In the genomic region with DNA sequence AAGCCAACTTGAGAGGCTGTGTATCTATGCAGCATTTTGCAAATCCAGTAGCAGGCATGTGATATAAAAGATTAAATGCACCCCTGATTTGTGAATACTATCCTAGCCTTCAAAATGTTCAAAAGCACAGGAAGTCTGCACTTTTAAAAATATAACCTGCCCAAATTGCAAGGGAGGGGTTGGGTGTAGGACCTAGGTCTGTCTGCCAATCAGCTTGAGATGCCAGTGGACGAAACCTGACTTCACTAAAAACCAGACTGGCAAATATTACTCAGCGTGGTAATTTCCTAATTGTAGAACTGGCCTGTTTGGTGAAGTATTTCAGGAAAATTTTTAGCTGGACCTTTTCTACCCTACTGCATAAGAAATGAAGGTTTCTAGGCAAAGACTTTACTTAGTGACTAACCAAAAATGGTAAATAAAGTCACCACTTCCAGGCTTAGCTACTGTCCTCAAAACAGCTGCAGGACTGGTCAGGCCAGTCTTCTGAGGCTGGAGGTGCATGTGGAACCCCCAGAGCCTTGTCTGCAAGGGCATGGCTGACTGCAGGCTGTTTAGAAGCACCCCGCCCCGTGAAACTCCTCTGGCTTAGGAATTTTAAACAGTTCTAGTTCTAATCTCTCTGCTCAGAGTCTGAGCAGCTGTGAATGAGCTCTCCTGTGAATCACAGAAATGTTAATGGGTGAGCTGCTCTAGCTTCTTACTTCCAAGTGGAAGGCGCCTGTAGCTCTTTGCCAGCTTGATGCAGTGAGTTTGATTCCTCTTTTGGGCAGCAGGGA, we compare ENCODE assay signal across 11 cellular contexts.
A peak's percentile ranks its signal among the peaks of the same experiment; 100 is the strongest.
DNase-seq lines count a peak whose midpoint lies in the region; ATAC-seq and TF ChIP-seq lines count a peak whose summit lies in the region.
"Had no signal": no experiment of that assay in that cellular context is flagged by ENCODE, and none has a peak within 500 bp of the region (broad histone marks: within the 10 kb centered on the region; RNA-seq: fewer than 3 reads in every experiment).

No MANE protein-coding gene starts in this region.

- no peak overlapping the region for H3K4me3 Mint-ChIP-seq in activated T-cell treated with anti-CD3 and anti-CD28 coated beads, Interleukin-2, amount 50 U/mL, for 24 hours
- H3K4me3 Mint-ChIP-seq in stimulated activated naive CD8-positive, alpha-beta T cell treated with anti-CD3 and anti-CD28 coated beads, Interleukin-15, amount 100 ng/mL, for 72 hours: peak overlapping the region in 1 of 2 donors; percentile 9

- H3K9me2 ChIP-seq in PC-3 (replicated peaks; ENCODE audit: low read length): no peaks in the 10 kb centered on the region

- BruUV-seq in PC-3 (replicated peaks; lab: Mats Ljungman, UMichigan): no TSS peak

- H3K27ac ChIP-seq in PC-3 (ENCODE audit: low read length): peak overlapping the region; percentile 33
- H3K27ac ChIP-seq: prostate gland had no signal

- H3K79me2 ChIP-seq in PC-3 (ENCODE audit: low read length): no peaks in the 10 kb centered on the region

- H3K27me3 ChIP-seq in PC-3 (ENCODE audit: low read length): no peaks in the 10 kb centered on the region

- H3K4me2 ChIP-seq in PC-3 (ENCODE audit: low read length): peak overlapping the region; percentile 45

- H3K4me1 ChIP-seq in PC-3 (ENCODE audit: insufficient read depth, low read length): peaks cover 14% of the 10 kb centered on the region
- H3K4me1 ChIP-seq: prostate gland had no signal

- no peaks in the 10 kb centered on the region for H3K9me3 Mint-ChIP-seq in activated T-cell treated with anti-CD3 and anti-CD28 coated beads, Interleukin-2, amount 50 U/mL, for 24 hours
- no peaks in the 10 kb centered on the region for H3K9me3 Mint-ChIP-seq in stimulated activated naive CD8-positive, alpha-beta T cell treated with anti-CD3 and anti-CD28 coated beads, Interleukin-15, amount 100 ng/mL, for 72 hours

- TF ChIP-seq CTCF in PC-3 (conservative IDR thresholded peaks at IDR 0.05; ENCODE audit: low read depth, low read length): no peak

- H4K20me1 ChIP-seq in PC-3 (ENCODE audit: low read length): no peaks in the 10 kb centered on the region

- intact Hi-C loops in PC-3 (cut with micrococcal nuclease): no loop called here

- H3K4me1 Mint-ChIP-seq in activated T-cell treated with anti-CD3 and anti-CD28 coated beads, Interleukin-2, amount 50 U/mL, for 24 hours (ENCODE audit: low read depth): peaks cover 34% of the 10 kb centered on the region
- peaks cover 46% of the 10 kb centered on the region for H3K4me1 Mint-ChIP-seq in stimulated activated naive CD8-positive, alpha-beta T cell treated with anti-CD3 and anti-CD28 coated beads, Interleukin-15, amount 100 ng/mL, for 72 hours

- H3K36me3 ChIP-seq in PC-3 (ENCODE audit: low read depth, low read length): no peaks in the 10 kb centered on the region
- H3K36me3 ChIP-seq: prostate gland had no signal

- DNase-seq in activated T-cell treated with anti-CD3 and anti-CD28 coated beads, Interleukin-2, amount 50 U/mL, for 24 hours: no peak
- DNase-seq in activated T-cell treated with anti-CD3 and anti-CD28 coated beads, Interleukin-2, amount 50 U/mL, for 1 hour: no peak
- peak; percentile 63 for DNase-seq in PC-3
- DNase-seq in stimulated activated naive CD8-positive, alpha-beta T cell treated with anti-CD3 and anti-CD28 coated beads, Interleukin-15, amount 100 ng/mL, for 72 hours: no peak
- no peak for DNase-seq in NCI-H187 (lab: John Stamatoyannopoulos, UW)
- no peak for DNase-seq in AML-193 (lab: John Stamatoyannopoulos, UW)
- DNase-seq in SKM-1 (lab: John Stamatoyannopoulos, UW; ENCODE audit: unreplicated experiment): no peak
- DNase-seq: cortex of kidney; stimulated activated CD8-positive, alpha-beta memory T cell treated with anti-CD3 and anti-CD28 coated beads, Interleukin-4, amount 100 ng/mL, for 48 hours had no signal

- H3K27ac Mint-ChIP-seq in activated T-cell treated with anti-CD3 and anti-CD28 coated beads, Interleukin-2, amount 50 U/mL, for 24 hours: peak overlapping the region; percentile 44
- H3K27ac Mint-ChIP-seq in stimulated activated naive CD8-positive, alpha-beta T cell treated with anti-CD3 and anti-CD28 coated beads, Interleukin-15, amount 100 ng/mL, for 72 hours: peak overlapping the region in 1 of 2 donors; percentile 16

- POLR2A ChIA-PET in PC-3 (lab: Charles Lee; ENCODE audit: unreplicated experiment): no interaction called here

- H2AFZ ChIP-seq in PC-3 (ENCODE audit: low read length): peak overlapping the region; percentile 63

- CTCF ChIA-PET in PC-3 (lab: Charles Lee): no interaction called here

- H3K9ac ChIP-seq in PC-3 (ENCODE audit: low read length): no peak overlapping the region

- H3K36me3 Mint-ChIP-seq in activated T-cell treated with anti-CD3 and anti-CD28 coated beads, Interleukin-2, amount 50 U/mL, for 24 hours (ENCODE audit: low read depth): no peaks in the 10 kb centered on the region

- H3F3A ChIP-seq in PC-3 (ENCODE audit: low read length, unreplicated experiment): no peaks in the 10 kb centered on the region

- H3K4me3 ChIP-seq in PC-3 (ENCODE audit: low read length): no peak overlapping the region
- H3K4me3 ChIP-seq: prostate gland had no signal

- peaks cover 30% of the 10 kb centered on the region for H3K27me3 Mint-ChIP-seq in activated T-cell treated with anti-CD3 and anti-CD28 coated beads, Interleukin-2, amount 50 U/mL, for 24 hours
- peaks cover 32% of the 10 kb centered on the region for H3K27me3 Mint-ChIP-seq in stimulated activated naive CD8-positive, alpha-beta T cell treated with anti-CD3 and anti-CD28 coated beads, Interleukin-15, amount 100 ng/mL, for 72 hours

- H3K9me3 ChIP-seq in PC-3 (ENCODE audit: low read length): no peaks in the 10 kb centered on the region
- H3K9me3 ChIP-seq: prostate gland had no signal

- peak; percentile 56 for ATAC-seq in HG02678 (IDR thresholded peaks at IDR 0.05; ENCODE audit: unreplicated experiment)
- ATAC-seq in PC-3: peak; percentile 38
- ATAC-seq in stimulated activated naive CD8-positive, alpha-beta T cell treated with anti-CD3 and anti-CD28 coated beads, Interleukin-15, amount 100 ng/mL, for 72 hours: peak; percentile 46
